14 cellular contexts compared by ENCODE assay signal in the genomic region with DNA sequence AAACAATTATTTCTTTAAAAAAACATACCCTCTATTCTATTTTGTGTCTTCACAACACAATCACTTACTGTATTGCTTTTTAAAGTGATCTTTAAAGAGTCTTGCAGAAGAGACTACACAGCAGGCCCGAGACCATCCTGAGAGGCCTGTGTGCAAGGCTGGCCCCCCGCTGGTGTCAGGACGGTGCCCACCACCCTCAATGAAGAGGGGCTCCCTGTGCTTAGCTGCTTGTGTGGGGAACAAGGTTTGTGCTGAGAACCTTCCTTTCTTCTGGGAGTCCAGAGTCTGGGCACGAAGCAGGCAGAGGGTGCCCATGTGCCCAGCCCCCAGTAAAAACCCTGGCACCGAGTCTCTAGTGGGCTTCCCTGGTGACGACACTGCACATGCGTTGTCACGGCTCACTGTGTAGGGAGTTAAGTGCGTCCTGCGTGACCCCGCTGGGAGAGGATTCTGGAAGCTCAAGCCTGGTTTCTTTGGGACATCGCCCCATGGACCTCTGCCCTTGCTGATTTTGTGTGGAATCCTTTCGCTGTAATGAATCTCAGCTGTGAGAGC.
"Had no signal": no experiment of that assay in that cellular context is flagged by ENCODE, and none has a peak within 500 bp of the region (broad histone marks: within the 10 kb centered on the region; RNA-seq: fewer than 3 reads in every experiment).

No MANE protein-coding gene starts in this region.

- H3K27me3 ChIP-seq: body of pancreas had no signal

- H3K4me3 ChIP-seq: body of pancreas, psoas muscle had no signal

- ATAC-seq: activated T-cell treated with anti-CD3 and anti-CD28 coated beads, Interleukin-2, amount 50 U/mL, for 72 hours; body of pancreas; esophagus mucosa; left colon; psoas muscle; WTC11 had no signal

- H3K9me3 ChIP-seq: body of pancreas, psoas muscle, SK-N-SH had no signal

- H3K4me3 Mint-ChIP-seq: activated CD4-positive, alpha-beta T cell treated with anti-CD3 and anti-CD28 coated beads, Interleukin-2, amount 10 ng/mL, durations not matched to agents 24 days and 14 days; activated T-cell treated with anti-CD3 and anti-CD28 coated beads, Interleukin-2, amount 50 U/mL, for 72 hours; nephron; WTC11 had no signal

- H3K27ac Mint-ChIP-seq: activated CD4-positive, alpha-beta T cell treated with anti-CD3 and anti-CD28 coated beads, Interleukin-2, amount 10 ng/mL, durations not matched to agents 24 days and 14 days; activated T-cell treated with anti-CD3 and anti-CD28 coated beads, Interleukin-2, amount 50 U/mL, for 72 hours; nephron; WTC11 had no signal

- H3K27me3 Mint-ChIP-seq: activated CD4-positive, alpha-beta T cell treated with anti-CD3 and anti-CD28 coated beads, Interleukin-2, amount 10 ng/mL, durations not matched to agents 24 days and 14 days had no signal

- H3K4me1 Mint-ChIP-seq: activated CD4-positive, alpha-beta T cell treated with anti-CD3 and anti-CD28 coated beads, Interleukin-2, amount 10 ng/mL, durations not matched to agents 24 days and 14 days had no signal

- H3K9me3 Mint-ChIP-seq: activated CD4-positive, alpha-beta T cell treated with anti-CD3 and anti-CD28 coated beads, Interleukin-2, amount 10 ng/mL, durations not matched to agents 24 days and 14 days; activated T-cell treated with anti-CD3 and anti-CD28 coated beads, Interleukin-2, amount 50 U/mL, for 72 hours; nephron; WTC11 had no signal

- DNase-seq: activated CD4-positive, alpha-beta T cell treated with anti-CD3 and anti-CD28 coated beads, Interleukin-2, amount 10 ng/mL, durations not matched to agents 24 days and 14 days; activated naive CD4-positive, alpha-beta T cell; activated T-cell treated with anti-CD3 and anti-CD28 coated beads, Interleukin-2, amount 50 U/mL, for 72 hours; dermis blood vessel endothelial cell; occipital lobe; psoas muscle; SK-N-SH; stimulated activated CD4-positive, alpha-beta T cell treated with anti-CD3 and anti-CD28 coated beads, Interleukin-4, amount 100 ng/mL, for 1 hour; T-helper 1 cell had no signal
